ENCODE assay signal across 1 cellular context in genomic region chr5:56459978-56460377, GRCh38.
TF ChIP-seq lines count a peak whose summit lies in the region.

No MANE protein-coding gene starts in this region.

TF ChIP-seq in HepG2, 621 proteins besides CTCF, POLR2A, EP300 and RAD21 (continued from another document):
- TF ChIP-seq, protein P1, sequence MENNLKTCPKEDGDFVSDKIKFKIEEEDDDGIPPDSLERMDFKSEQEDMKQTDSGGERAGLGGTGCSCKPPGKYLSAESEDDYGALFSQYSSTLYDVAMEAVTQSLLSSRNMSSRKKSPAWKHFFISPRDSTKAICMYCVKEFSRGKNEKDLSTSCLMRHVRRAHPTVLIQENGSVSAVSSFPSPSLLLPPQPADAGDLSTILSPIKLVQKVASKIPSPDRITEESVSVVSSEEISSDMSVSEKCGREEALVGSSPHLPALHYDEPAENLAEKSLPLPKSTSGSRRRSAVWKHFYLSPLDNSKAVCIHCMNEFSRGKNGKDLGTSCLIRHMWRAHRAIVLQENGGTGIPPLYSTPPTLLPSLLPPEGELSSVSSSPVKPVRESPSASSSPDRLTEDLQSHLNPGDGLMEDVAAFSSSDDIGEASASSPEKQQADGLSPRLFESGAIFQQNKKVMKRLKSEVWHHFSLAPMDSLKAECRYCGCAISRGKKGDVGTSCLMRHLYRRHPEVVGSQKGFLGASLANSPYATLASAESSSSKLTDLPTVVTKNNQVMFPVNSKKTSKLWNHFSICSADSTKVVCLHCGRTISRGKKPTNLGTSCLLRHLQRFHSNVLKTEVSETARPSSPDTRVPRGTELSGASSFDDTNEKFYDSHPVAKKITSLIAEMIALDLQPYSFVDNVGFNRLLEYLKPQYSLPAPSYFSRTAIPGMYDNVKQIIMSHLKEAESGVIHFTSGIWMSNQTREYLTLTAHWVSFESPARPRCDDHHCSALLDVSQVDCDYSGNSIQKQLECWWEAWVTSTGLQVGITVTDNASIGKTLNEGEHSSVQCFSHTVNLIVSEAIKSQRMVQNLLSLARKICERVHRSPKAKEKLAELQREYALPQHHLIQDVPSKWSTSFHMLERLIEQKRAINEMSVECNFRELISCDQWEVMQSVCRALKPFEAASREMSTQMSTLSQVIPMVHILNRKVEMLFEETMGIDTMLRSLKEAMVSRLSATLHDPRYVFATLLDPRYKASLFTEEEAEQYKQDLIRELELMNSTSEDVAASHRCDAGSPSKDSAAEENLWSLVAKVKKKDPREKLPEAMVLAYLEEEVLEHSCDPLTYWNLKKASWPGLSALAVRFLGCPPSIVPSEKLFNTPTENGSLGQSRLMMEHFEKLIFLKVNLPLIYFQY (CRISPR knock-in tag; IDR thresholded peaks at IDR 0.05; ENCODE audit: borderline replicate concordance): no peak
- TF ChIP-seq STAT5B (CRISPR knock-in tag; IDR thresholded peaks at IDR 0.05): no peak
